Comparison of ENCODE assay signal across 1 cellular context in the genomic region with DNA sequence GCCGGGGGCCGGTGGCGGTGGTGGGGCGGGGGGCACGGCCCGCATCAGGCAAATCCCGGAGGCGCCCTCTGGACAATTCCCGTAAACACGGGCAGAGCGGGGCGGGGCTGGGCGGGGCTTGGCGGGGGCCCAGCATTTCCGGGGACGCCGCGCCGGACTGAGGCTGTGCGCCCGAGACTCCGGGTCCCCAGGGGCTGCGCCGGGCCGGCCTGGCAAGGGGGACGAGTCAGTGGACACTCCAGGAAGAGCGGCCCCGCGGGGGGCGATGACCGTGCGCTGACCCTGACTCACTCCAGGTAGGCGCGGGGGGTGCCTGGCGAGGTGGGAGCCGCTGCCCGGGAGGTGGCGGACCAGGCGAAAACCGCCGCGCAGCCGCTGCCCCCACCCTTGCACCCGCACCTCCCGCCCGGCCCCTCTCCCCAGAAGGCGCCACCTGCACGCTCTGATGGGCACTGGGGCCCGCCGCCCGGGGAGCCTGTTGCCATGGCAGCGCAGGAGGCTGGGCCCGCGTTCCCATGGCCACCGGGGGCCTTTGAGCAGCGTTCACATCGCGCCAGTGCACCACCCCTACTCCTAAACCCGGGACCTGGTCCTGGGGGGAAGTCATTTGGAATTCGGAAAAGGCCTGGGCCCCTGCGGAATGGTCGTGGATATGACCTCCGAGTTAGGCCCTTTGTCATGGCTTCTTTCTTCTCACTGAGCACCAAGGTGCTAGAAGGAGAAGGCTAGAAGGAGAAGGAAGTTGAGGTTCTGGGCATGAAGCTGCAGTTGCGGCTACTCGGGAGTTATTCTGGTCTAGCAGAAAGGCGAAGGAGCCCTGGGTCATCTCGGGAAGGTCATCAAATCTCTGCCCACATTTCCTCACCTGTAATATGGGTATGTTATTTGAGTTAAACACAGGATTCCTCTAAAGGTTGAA.
TF ChIP-seq lines count a peak whose summit lies in the region.

No MANE protein-coding gene starts in this region.

TF ChIP-seq in K562, 482 proteins besides CTCF, POLR2A, EP300 and RAD21 (continued from another document and continues in another):
- TF ChIP-seq RBBP5 (IDR thresholded peaks at IDR 0.05; ENCODE audit: borderline replicate concordance, insufficient read depth, low read length, poor library complexity, severe bottlenecking), result no peak
- no peak for TF ChIP-seq NFRKB (IDR thresholded peaks at IDR 0.05; ENCODE audit: low read depth)
- no peak for TF ChIP-seq NCOA4 (IDR thresholded peaks at IDR 0.05; ENCODE audit: partially characterized antibody)
- peak; percentile 88 for TF ChIP-seq ELF1 (tag; IDR thresholded peaks at IDR 0.05)
- TF ChIP-seq BCL6 (CRISPR knock-in tag; IDR thresholded peaks at IDR 0.05), result no peak
- TF ChIP-seq, protein P1, sequence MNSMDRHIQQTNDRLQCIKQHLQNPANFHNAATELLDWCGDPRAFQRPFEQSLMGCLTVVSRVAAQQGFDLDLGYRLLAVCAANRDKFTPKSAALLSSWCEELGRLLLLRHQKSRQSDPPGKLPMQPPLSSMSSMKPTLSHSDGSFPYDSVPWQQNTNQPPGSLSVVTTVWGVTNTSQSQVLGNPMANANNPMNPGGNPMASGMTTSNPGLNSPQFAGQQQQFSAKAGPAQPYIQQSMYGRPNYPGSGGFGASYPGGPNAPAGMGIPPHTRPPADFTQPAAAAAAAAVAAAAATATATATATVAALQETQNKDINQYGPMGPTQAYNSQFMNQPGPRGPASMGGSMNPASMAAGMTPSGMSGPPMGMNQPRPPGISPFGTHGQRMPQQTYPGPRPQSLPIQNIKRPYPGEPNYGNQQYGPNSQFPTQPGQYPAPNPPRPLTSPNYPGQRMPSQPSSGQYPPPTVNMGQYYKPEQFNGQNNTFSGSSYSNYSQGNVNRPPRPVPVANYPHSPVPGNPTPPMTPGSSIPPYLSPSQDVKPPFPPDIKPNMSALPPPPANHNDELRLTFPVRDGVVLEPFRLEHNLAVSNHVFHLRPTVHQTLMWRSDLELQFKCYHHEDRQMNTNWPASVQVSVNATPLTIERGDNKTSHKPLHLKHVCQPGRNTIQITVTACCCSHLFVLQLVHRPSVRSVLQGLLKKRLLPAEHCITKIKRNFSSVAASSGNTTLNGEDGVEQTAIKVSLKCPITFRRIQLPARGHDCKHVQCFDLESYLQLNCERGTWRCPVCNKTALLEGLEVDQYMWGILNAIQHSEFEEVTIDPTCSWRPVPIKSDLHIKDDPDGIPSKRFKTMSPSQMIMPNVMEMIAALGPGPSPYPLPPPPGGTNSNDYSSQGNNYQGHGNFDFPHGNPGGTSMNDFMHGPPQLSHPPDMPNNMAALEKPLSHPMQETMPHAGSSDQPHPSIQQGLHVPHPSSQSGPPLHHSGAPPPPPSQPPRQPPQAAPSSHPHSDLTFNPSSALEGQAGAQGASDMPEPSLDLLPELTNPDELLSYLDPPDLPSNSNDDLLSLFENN (IDR thresholded peaks at IDR 0.05; ENCODE audit: low read depth in 2 of 2, low read length in 2 of 2), result no peak
- peak; percentile 60; the same call in 1 of the 2 replicates for TF ChIP-seq ZNF134 (CRISPR knock-in tag; conservative IDR thresholded peaks at IDR 0.05)
- TF ChIP-seq, protein P2, sequence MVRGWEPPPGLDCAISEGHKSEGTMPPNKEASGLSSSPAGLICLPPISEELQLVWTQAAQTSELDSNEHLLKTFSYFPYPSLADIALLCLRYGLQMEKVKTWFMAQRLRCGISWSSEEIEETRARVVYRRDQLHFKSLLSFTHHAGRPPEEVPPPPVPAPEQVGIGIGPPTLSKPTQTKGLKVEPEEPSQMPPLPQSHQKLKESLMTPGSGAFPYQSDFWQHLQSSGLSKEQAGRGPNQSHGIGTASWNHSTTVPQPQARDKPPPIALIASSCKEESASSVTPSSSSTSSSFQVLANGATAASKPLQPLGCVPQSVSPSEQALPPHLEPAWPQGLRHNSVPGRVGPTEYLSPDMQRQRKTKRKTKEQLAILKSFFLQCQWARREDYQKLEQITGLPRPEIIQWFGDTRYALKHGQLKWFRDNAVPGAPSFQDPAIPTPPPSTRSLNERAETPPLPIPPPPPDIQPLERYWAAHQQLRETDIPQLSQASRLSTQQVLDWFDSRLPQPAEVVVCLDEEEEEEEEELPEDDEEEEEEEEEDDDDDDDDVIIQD (CRISPR knock-in tag; IDR thresholded peaks at IDR 0.05), result no peak
- TF ChIP-seq U2AF1 (optimal IDR thresholded peaks at IDR 0.05; ENCODE audit: low read depth, low read length), result no peak
- peak; percentile 57 for TF ChIP-seq CXXC5 (CRISPR knock-in tag; IDR thresholded peaks at IDR 0.05)
- no peak for TF ChIP-seq GATA2 (CRISPR knock-in tag; IDR thresholded peaks at IDR 0.05)
- TF ChIP-seq KDM2B (CRISPR knock-in tag; IDR thresholded peaks at IDR 0.05), result no peak
- TF ChIP-seq ELF4 (CRISPR knock-in tag; IDR thresholded peaks at IDR 0.05), result no peak
- no peak for TF ChIP-seq MEF2A (IDR thresholded peaks at IDR 0.05; ENCODE audit: control insufficient read depth, low read depth, low read length)
- TF ChIP-seq SIN3B (IDR thresholded peaks at IDR 0.05; ENCODE audit: low read depth), result 0 out of 2 replicates have a peak, but pooled peaks have one; percentile 19
- no peak for TF ChIP-seq TRIM28 (IDR thresholded peaks at IDR 0.05)
- TF ChIP-seq GABPB1 (CRISPR knock-in tag; IDR thresholded peaks at IDR 0.05), result peak; percentile 53; the same call in 1 of the 2 replicates
- peak in 1 of 2 experiments; percentile 11; a peak in 1 of 4 replicates for TF ChIP-seq HDAC1 (IDR thresholded peaks at IDR 0.05)
- no peak for TF ChIP-seq SNIP1 (IDR thresholded peaks at IDR 0.05; ENCODE audit: low read depth)
- no peak for TF ChIP-seq ZNF57 (CRISPR knock-in tag; IDR thresholded peaks at IDR 0.05)
- TF ChIP-seq TCF7 (IDR thresholded peaks at IDR 0.05; ENCODE audit: borderline replicate concordance), result no peak
- TF ChIP-seq, protein P3, sequence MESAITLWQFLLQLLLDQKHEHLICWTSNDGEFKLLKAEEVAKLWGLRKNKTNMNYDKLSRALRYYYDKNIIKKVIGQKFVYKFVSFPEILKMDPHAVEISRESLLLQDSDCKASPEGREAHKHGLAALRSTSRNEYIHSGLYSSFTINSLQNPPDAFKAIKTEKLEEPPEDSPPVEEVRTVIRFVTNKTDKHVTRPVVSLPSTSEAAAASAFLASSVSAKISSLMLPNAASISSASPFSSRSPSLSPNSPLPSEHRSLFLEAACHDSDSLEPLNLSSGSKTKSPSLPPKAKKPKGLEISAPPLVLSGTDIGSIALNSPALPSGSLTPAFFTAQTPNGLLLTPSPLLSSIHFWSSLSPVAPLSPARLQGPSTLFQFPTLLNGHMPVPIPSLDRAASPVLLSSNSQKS (CRISPR knock-in tag; IDR thresholded peaks at IDR 0.05), result no peak
- no peak for TF ChIP-seq HSF4 (CRISPR knock-in tag; IDR thresholded peaks at IDR 0.05; ENCODE audit: borderline replicate concordance)
- no peak for TF ChIP-seq HNRNPK (IDR thresholded peaks at IDR 0.05; ENCODE audit: low read depth, low read length, poor library complexity, severe bottlenecking)
- TF ChIP-seq, protein P4, sequence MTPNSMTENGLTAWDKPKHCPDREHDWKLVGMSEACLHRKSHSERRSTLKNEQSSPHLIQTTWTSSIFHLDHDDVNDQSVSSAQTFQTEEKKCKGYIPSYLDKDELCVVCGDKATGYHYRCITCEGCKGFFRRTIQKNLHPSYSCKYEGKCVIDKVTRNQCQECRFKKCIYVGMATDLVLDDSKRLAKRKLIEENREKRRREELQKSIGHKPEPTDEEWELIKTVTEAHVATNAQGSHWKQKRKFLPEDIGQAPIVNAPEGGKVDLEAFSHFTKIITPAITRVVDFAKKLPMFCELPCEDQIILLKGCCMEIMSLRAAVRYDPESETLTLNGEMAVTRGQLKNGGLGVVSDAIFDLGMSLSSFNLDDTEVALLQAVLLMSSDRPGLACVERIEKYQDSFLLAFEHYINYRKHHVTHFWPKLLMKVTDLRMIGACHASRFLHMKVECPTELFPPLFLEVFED (CRISPR knock-in tag; conservative IDR thresholded peaks at IDR 0.05), result no peak
- no peak for TF ChIP-seq NR4A1 (CRISPR knock-in tag; IDR thresholded peaks at IDR 0.05)
- TF ChIP-seq NR4A1 (tag; IDR thresholded peaks at IDR 0.05), result no peak
- TF ChIP-seq, protein P5, sequence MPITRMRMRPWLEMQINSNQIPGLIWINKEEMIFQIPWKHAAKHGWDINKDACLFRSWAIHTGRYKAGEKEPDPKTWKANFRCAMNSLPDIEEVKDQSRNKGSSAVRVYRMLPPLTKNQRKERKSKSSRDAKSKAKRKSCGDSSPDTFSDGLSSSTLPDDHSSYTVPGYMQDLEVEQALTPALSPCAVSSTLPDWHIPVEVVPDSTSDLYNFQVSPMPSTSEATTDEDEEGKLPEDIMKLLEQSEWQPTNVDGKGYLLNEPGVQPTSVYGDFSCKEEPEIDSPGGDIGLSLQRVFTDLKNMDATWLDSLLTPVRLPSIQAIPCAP (CRISPR knock-in tag; IDR thresholded peaks at IDR 0.05; ENCODE audit: borderline replicate concordance), result no peak
- peak; percentile 34; the same call in 1 of the 2 replicates for TF ChIP-seq ZNF12 (CRISPR knock-in tag; IDR thresholded peaks at IDR 0.05)
- TF ChIP-seq ZNF589 (CRISPR knock-in tag; IDR thresholded peaks at IDR 0.05; ENCODE audit: low read depth), result no peak
- TF ChIP-seq, protein P6, sequence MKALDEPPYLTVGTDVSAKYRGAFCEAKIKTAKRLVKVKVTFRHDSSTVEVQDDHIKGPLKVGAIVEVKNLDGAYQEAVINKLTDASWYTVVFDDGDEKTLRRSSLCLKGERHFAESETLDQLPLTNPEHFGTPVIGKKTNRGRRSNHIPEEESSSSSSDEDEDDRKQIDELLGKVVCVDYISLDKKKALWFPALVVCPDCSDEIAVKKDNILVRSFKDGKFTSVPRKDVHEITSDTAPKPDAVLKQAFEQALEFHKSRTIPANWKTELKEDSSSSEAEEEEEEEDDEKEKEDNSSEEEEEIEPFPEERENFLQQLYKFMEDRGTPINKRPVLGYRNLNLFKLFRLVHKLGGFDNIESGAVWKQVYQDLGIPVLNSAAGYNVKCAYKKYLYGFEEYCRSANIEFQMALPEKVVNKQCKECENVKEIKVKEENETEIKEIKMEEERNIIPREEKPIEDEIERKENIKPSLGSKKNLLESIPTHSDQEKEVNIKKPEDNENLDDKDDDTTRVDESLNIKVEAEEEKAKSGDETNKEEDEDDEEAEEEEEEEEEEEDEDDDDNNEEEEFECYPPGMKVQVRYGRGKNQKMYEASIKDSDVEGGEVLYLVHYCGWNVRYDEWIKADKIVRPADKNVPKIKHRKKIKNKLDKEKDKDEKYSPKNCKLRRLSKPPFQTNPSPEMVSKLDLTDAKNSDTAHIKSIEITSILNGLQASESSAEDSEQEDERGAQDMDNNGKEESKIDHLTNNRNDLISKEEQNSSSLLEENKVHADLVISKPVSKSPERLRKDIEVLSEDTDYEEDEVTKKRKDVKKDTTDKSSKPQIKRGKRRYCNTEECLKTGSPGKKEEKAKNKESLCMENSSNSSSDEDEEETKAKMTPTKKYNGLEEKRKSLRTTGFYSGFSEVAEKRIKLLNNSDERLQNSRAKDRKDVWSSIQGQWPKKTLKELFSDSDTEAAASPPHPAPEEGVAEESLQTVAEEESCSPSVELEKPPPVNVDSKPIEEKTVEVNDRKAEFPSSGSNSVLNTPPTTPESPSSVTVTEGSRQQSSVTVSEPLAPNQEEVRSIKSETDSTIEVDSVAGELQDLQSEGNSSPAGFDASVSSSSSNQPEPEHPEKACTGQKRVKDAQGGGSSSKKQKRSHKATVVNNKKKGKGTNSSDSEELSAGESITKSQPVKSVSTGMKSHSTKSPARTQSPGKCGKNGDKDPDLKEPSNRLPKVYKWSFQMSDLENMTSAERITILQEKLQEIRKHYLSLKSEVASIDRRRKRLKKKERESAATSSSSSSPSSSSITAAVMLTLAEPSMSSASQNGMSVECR (CRISPR knock-in tag; IDR thresholded peaks at IDR 0.05), result 0 out of 2 replicates have a peak, but pooled peaks have one; percentile 19
- no peak for TF ChIP-seq FOXM1 (IDR thresholded peaks at IDR 0.05; ENCODE audit: low read depth)
- peak; percentile 54; the same call in 1 of the 2 replicates for TF ChIP-seq FOXM1 (CRISPR knock-in tag; IDR thresholded peaks at IDR 0.05; ENCODE audit: low read depth)
- TF ChIP-seq SRSF3 (IDR thresholded peaks at IDR 0.05; ENCODE audit: insufficient read depth, low read length), result no peak
- TF ChIP-seq, protein P7, sequence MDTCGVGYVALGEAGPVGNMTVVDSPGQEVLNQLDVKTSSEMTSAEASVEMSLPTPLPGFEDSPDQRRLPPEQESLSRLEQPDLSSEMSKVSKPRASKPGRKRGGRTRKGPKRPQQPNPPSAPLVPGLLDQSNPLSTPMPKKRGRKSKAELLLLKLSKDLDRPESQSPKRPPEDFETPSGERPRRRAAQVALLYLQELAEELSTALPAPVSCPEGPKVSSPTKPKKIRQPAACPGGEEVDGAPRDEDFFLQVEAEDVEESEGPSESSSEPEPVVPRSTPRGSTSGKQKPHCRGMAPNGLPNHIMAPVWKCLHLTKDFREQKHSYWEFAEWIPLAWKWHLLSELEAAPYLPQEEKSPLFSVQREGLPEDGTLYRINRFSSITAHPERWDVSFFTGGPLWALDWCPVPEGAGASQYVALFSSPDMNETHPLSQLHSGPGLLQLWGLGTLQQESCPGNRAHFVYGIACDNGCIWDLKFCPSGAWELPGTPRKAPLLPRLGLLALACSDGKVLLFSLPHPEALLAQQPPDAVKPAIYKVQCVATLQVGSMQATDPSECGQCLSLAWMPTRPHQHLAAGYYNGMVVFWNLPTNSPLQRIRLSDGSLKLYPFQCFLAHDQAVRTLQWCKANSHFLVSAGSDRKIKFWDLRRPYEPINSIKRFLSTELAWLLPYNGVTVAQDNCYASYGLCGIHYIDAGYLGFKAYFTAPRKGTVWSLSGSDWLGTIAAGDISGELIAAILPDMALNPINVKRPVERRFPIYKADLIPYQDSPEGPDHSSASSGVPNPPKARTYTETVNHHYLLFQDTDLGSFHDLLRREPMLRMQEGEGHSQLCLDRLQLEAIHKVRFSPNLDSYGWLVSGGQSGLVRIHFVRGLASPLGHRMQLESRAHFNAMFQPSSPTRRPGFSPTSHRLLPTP (IDR thresholded peaks at IDR 0.05; ENCODE audit: borderline replicate concordance, extremely low read depth, insufficient read length), result no peak
- no peak for TF ChIP-seq NR2C1 (IDR thresholded peaks at IDR 0.05)
- no peak for TF ChIP-seq NR2C1 (tag; IDR thresholded peaks at IDR 0.05)
- TF ChIP-seq CBX2 (IDR thresholded peaks at IDR 0.05; ENCODE audit: insufficient read depth, low read length, poor library complexity, severe bottlenecking), result no peak
- TF ChIP-seq, protein P8, sequence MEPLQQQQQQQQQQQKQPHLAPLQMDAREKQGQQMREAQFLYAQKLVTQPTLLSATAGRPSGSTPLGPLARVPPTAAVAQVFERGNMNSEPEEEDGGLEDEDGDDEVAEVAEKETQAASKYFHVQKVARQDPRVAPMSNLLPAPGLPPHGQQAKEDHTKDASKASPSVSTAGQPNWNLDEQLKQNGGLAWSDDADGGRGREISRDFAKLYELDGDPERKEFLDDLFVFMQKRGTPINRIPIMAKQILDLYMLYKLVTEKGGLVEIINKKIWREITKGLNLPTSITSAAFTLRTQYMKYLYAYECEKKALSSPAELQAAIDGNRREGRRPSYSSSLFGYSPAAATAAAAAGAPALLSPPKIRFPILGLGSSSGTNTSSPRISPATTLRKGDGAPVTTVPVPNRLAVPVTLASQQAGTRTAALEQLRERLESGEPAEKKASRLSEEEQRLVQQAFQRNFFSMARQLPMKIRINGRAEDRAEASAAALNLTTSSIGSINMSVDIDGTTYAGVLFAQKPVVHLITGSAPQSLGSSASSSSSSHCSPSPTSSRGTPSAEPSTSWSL (CRISPR knock-in tag; IDR thresholded peaks at IDR 0.05; ENCODE audit: borderline replicate concordance), result no peak
